Comparison of ENCODE assay signal across 12 cellular contexts in genomic region chr7:101132626-101133600, GRCh38. TPM values are rescaled to one million over a fixed set of nuclear protein-coding genes. Genes with fewer than 3 reads are reported as not detected.
"Had no signal": no experiment of that assay in that cellular context is flagged by ENCODE, and none has a peak within 500 bp of the region (broad histone marks: within the 10 kb centered on the region; RNA-seq: fewer than 3 reads in every experiment).

No MANE protein-coding gene starts in this region.

RNA-seq across cellular contexts. Expression of gene SERPINE1, which starts 6.0 kb away (rescaled TPM):
- total RNA-seq: activated B cell treated with CpG ODN at 0.5 μM for 24 hours had no signal
- polyA plus RNA-seq: naive thymus-derived CD8-positive, alpha-beta T cell had no signal

RNA-seq across cellular contexts. Expression of gene VGF, which starts 32.5 kb away (rescaled TPM):
- total RNA-seq: activated CD8-positive, alpha-beta T cell treated with anti-CD3 and anti-CD28 coated beads for 36 hours; activated T-cell treated with anti-CD3 and anti-CD28 coated beads, Interleukin-2, amount 50 U/mL, for 4 hours; left ventricle myocardium superior; naive thymus-derived CD8-positive, alpha-beta T cell; posterior vena cava had no signal
- polyA plus RNA-seq: naive thymus-derived CD8-positive, alpha-beta T cell had no signal

RNA-seq across cellular contexts. Expression of gene NAT16, which starts 47.2 kb away (rescaled TPM):
- total RNA-seq: activated B cell treated with CpG ODN at 0.5 μM for 24 hours; activated CD8-positive, alpha-beta T cell treated with anti-CD3 and anti-CD28 coated beads for 36 hours; activated T-cell treated with anti-CD3 and anti-CD28 coated beads, Interleukin-2, amount 50 U/mL, for 4 hours; breast epithelium; foreskin keratinocyte; left ventricle myocardium superior; mucosa of gallbladder; naive thymus-derived CD8-positive, alpha-beta T cell; posterior vena cava; T-helper 2 cell treated with Interferon-gamma antibody and Interleukin-4, amounts not matched to agents 100 ng/mL and 5 ng/mL, for 36 hours; transverse colon had no signal
- polyA plus RNA-seq: esophagus; foreskin keratinocyte; naive thymus-derived CD8-positive, alpha-beta T cell had no signal
